In the genomic region with DNA sequence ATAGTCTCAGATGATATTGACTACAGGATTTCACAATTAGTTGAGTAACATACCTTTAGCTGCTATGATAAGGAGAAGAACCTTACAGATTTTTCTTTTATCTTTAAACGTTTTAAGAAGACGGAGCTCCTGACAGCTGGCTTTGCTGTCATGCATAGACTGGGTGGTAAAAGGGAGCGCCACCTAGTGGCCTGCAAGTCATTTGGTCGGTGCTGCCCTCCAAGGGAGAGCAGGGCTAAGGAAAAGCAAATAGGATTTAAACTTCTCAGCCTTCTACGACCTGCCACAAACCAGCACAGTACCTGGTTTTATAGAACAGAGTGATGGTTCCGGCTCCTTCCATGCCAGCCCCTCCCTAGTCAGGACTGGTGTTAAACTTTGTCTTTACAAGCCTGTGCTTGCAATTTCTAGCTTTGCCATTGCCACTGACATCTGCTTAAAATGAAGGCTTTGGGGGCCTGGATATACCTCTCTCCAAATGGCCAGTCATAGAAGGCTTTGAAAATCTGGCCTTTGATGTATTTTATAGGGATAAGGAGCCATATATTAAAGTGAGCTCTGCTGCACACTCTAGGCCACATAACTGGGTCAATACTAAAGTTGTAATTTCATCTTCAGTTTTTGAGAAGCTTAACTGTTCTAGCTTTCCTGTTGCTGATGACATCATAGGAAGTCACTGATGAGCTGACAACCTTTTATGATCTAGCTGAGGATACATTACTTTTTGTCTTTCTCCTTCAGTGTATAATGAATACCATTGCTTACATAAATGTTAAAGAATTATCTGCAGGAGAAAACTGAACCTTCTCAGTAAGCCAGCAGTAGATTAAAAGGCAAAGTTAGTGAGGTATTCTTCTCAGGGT, we compare ENCODE assay signal across 1 cellular context.
TF ChIP-seq lines count a peak whose summit lies in the region.

No MANE protein-coding gene starts in this region.

TF ChIP-seq in GM12878, 131 proteins besides CTCF, POLR2A, EP300 and RAD21:
- TF ChIP-seq DPF2 (IDR thresholded peaks at IDR 0.05) (no peak), HDAC2 (IDR thresholded peaks at IDR 0.05) (no peak), EED (IDR thresholded peaks at IDR 0.05; ENCODE audit: low read depth) (no peak), CHD2 (IDR thresholded peaks at IDR 0.05; ENCODE audit: borderline replicate concordance, low read depth, low read length) (no peak), YY1 (IDR thresholded peaks at IDR 0.05; ENCODE audit: low read depth, low read length) (0 out of 2 replicates have a peak, but pooled peaks have one; percentile 34), IKZF1 (conservative IDR thresholded peaks at IDR 0.05) (no peak), SIX5 (IDR thresholded peaks at IDR 0.05; ENCODE audit: low read depth, low read length, severe bottlenecking) (no peak), SMC3 (IDR thresholded peaks at IDR 0.05; ENCODE audit: borderline replicate concordance, low read length) (peak; percentile 78)
- TF ChIP-seq, protein P1, sequence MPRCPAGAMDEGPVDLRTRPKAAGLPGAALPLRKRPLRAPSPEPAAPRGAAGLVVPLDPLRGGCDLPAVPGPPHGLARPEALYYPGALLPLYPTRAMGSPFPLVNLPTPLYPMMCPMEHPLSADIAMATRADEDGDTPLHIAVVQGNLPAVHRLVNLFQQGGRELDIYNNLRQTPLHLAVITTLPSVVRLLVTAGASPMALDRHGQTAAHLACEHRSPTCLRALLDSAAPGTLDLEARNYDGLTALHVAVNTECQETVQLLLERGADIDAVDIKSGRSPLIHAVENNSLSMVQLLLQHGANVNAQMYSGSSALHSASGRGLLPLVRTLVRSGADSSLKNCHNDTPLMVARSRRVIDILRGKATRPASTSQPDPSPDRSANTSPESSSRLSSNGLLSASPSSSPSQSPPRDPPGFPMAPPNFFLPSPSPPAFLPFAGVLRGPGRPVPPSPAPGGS (IDR thresholded peaks at IDR 0.05; ENCODE audit: borderline replicate concordance, insufficient read depth, low read depth, low read length, poor library complexity, severe bottlenecking) = no peak
- TF ChIP-seq, protein P2, sequence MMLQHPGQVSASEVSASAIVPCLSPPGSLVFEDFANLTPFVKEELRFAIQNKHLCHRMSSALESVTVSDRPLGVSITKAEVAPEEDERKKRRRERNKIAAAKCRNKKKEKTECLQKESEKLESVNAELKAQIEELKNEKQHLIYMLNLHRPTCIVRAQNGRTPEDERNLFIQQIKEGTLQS (IDR thresholded peaks at IDR 0.05; ENCODE audit: borderline replicate concordance, extremely low read depth, low read depth, low read length) = 0 out of 2 replicates have a peak, but pooled peaks have one; percentile 13
